Comparison of ENCODE assay signal across 4 cellular contexts in the genomic region with DNA sequence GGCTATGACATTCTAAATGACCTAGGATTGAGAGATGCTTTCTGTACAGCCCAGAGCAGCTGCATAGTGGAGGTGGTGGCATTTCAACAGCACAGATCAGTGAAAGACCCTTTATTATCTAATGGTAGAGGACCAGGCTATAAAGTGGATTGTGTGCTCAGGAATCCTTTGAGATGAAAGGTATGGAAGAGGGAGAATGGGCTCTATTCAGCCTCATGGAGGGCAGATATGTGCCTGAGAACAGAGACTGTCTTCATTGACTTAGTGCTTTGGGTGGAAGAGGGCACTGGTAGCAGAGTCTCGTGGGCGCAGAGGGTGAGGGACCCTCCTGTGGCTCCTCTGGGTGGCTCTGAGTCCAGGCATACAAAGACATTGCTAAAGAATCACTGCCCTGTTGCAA.
"Had no signal": no experiment of that assay in that cellular context is flagged by ENCODE, and none has a peak within 500 bp of the region (broad histone marks: within the 10 kb centered on the region; RNA-seq: fewer than 3 reads in every experiment).

No MANE protein-coding gene starts in this region.

- DNase-seq: KBM-7 had no signal

- ATAC-seq: HepG2, K562 had no signal

- H3K27ac ChIP-seq: HL-60 had no signal

- H3K4me3 ChIP-seq: K562 had no signal
